Comparison of ENCODE assay signal across 1 cellular context in the genomic region with DNA sequence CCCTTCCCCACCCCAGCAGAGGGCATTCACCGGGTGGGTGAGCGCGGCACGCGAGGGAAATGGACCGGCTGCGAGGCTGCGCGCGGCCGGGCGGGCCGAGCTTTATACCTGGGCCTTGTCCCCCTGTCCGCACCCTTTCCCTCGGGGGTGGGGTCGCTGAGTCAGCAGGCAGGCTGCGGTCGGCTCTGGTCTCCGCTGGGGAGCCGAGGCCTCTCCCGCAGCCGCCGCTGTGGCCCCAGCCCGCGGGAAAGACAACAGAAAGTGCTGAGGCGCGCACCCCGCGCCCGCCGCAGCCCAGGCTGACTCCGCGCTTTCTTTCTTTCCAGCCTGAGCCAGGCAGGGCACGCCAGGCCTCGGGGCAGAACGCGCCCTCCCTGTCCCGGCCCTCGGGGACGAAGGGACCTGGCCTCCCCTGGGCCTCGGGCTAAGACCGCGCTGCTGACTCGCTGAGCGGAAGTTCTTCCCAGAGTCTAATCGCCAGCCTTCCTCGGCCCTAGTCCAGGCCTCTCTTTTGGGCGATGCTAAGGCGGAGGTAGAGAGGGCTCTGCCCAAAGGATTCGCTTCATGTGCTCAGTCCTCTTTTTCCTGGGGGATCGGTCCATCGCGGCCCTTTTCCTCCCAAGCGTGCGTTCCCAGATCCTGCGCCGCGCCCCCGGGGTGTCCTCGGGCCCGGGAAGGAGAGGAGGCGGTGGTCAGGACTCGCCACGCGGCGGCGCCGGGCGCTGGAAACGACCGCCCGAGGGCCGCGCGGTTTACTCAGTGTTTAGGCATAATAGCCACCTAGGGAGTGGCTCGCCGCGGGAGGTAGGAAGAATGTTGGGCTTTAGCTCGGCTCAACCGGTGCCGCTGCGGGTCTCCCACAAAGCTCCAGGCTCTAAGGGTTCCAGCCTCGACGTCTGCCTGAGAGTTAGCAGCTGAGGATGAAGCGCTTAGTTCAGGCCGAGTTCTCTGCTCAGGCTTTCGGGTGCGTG.
TF ChIP-seq lines count a peak whose summit lies in the region.

A gene with protein sequence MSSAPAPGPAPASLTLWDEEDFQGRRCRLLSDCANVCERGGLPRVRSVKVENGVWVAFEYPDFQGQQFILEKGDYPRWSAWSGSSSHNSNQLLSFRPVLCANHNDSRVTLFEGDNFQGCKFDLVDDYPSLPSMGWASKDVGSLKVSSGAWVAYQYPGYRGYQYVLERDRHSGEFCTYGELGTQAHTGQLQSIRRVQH (minus strand): TSS at position 78 of the 971 bp plus-strand sequence. CDS start 246 bp downstream, outside the sequence.

TF ChIP-seq in H1, 55 proteins besides CTCF, POLR2A, EP300 and RAD21:
- no peak for TF ChIP-seq FOSL1 (IDR thresholded peaks at IDR 0.05; ENCODE audit: insufficient read depth, low read depth, low read length)
- TF ChIP-seq EZH2 (IDR thresholded peaks at IDR 0.05; ENCODE audit: low read depth, low read length, severe bottlenecking) = peak; percentile 94
- TF ChIP-seq JUN (IDR thresholded peaks at IDR 0.05; ENCODE audit: low read depth, low read length) = no peak
- TF ChIP-seq CEBPB (IDR thresholded peaks at IDR 0.05; ENCODE audit: low read depth, low read length) = no peak
- no peak for TF ChIP-seq KDM5A (IDR thresholded peaks at IDR 0.05; ENCODE audit: low read length)
- TF ChIP-seq, protein P1, sequence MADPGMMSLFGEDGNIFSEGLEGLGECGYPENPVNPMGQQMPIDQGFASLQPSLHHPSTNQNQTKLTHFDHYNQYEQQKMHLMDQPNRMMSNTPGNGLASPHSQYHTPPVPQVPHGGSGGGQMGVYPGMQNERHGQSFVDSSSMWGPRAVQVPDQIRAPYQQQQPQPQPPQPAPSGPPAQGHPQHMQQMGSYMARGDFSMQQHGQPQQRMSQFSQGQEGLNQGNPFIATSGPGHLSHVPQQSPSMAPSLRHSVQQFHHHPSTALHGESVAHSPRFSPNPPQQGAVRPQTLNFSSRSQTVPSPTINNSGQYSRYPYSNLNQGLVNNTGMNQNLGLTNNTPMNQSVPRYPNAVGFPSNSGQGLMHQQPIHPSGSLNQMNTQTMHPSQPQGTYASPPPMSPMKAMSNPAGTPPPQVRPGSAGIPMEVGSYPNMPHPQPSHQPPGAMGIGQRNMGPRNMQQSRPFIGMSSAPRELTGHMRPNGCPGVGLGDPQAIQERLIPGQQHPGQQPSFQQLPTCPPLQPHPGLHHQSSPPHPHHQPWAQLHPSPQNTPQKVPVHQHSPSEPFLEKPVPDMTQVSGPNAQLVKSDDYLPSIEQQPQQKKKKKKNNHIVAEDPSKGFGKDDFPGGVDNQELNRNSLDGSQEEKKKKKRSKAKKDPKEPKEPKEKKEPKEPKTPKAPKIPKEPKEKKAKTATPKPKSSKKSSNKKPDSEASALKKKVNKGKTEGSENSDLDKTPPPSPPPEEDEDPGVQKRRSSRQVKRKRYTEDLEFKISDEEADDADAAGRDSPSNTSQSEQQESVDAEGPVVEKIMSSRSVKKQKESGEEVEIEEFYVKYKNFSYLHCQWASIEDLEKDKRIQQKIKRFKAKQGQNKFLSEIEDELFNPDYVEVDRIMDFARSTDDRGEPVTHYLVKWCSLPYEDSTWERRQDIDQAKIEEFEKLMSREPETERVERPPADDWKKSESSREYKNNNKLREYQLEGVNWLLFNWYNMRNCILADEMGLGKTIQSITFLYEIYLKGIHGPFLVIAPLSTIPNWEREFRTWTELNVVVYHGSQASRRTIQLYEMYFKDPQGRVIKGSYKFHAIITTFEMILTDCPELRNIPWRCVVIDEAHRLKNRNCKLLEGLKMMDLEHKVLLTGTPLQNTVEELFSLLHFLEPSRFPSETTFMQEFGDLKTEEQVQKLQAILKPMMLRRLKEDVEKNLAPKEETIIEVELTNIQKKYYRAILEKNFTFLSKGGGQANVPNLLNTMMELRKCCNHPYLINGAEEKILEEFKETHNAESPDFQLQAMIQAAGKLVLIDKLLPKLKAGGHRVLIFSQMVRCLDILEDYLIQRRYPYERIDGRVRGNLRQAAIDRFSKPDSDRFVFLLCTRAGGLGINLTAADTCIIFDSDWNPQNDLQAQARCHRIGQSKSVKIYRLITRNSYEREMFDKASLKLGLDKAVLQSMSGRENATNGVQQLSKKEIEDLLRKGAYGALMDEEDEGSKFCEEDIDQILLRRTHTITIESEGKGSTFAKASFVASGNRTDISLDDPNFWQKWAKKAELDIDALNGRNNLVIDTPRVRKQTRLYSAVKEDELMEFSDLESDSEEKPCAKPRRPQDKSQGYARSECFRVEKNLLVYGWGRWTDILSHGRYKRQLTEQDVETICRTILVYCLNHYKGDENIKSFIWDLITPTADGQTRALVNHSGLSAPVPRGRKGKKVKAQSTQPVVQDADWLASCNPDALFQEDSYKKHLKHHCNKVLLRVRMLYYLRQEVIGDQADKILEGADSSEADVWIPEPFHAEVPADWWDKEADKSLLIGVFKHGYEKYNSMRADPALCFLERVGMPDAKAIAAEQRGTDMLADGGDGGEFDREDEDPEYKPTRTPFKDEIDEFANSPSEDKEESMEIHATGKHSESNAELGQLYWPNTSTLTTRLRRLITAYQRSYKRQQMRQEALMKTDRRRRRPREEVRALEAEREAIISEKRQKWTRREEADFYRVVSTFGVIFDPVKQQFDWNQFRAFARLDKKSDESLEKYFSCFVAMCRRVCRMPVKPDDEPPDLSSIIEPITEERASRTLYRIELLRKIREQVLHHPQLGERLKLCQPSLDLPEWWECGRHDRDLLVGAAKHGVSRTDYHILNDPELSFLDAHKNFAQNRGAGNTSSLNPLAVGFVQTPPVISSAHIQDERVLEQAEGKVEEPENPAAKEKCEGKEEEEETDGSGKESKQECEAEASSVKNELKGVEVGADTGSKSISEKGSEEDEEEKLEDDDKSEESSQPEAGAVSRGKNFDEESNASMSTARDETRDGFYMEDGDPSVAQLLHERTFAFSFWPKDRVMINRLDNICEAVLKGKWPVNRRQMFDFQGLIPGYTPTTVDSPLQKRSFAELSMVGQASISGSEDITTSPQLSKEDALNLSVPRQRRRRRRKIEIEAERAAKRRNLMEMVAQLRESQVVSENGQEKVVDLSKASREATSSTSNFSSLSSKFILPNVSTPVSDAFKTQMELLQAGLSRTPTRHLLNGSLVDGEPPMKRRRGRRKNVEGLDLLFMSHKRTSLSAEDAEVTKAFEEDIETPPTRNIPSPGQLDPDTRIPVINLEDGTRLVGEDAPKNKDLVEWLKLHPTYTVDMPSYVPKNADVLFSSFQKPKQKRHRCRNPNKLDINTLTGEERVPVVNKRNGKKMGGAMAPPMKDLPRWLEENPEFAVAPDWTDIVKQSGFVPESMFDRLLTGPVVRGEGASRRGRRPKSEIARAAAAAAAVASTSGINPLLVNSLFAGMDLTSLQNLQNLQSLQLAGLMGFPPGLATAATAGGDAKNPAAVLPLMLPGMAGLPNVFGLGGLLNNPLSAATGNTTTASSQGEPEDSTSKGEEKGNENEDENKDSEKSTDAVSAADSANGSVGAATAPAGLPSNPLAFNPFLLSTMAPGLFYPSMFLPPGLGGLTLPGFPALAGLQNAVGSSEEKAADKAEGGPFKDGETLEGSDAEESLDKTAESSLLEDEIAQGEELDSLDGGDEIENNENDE (IDR thresholded peaks at IDR 0.05; ENCODE audit: insufficient replicate concordance, low read length) = no peak
- peak; percentile 20 for TF ChIP-seq RNF2 (IDR thresholded peaks at IDR 0.05; ENCODE audit: borderline replicate concordance, low read depth, low read length, missing control alignments, poor library complexity, severe bottlenecking)
- 0 out of 2 replicates have a peak, but pooled peaks have one; percentile 7 for TF ChIP-seq MAFK (IDR thresholded peaks at IDR 0.05; ENCODE audit: low read depth, low read length)
- no peak for TF ChIP-seq SP1 (IDR thresholded peaks at IDR 0.05; ENCODE audit: low read depth, low read length)
- no peak for TF ChIP-seq POU5F1 (IDR thresholded peaks at IDR 0.05; ENCODE audit: low read depth, low read length)
- no peak for TF ChIP-seq RBBP5 (IDR thresholded peaks at IDR 0.05; ENCODE audit: borderline replicate concordance, low read depth, low read length)
- no peak for TF ChIP-seq CHD1 (IDR thresholded peaks at IDR 0.05; ENCODE audit: low read depth, low read length)
- no peak for TF ChIP-seq GTF2F1 (IDR thresholded peaks at IDR 0.05; ENCODE audit: borderline replicate concordance, low read depth, low read length)
- TF ChIP-seq RXRA (IDR thresholded peaks at IDR 0.05; ENCODE audit: insufficient read depth, low read depth, low read length) = no peak
- TF ChIP-seq, protein P2, sequence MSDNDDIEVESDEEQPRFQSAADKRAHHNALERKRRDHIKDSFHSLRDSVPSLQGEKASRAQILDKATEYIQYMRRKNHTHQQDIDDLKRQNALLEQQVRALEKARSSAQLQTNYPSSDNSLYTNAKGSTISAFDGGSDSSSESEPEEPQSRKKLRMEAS (IDR thresholded peaks at IDR 0.05) = no peak
- TF ChIP-seq YY1 (IDR thresholded peaks at IDR 0.05; ENCODE audit: low read depth, low read length) = no peak
- TF ChIP-seq CTBP2 (IDR thresholded peaks at IDR 0.05; ENCODE audit: borderline replicate concordance, insufficient read depth, insufficient read length, low read length) = peak; percentile 54
- peak; percentile 59; the same call in 1 of the 2 replicates for TF ChIP-seq KDM1A (IDR thresholded peaks at IDR 0.05; ENCODE audit: borderline replicate concordance, low read length)
- TF ChIP-seq KDM4A (IDR thresholded peaks at IDR 0.05; ENCODE audit: low read depth, low read length, severe bottlenecking) = no peak
- TF ChIP-seq SIN3A (conservative IDR thresholded peaks at IDR 0.05 in 1 of 2, IDR thresholded peaks at IDR 0.05 in 1 of 2; ENCODE audit: low read depth in 1 of 2, low read length in 2 of 2) = no peak
- no peak for TF ChIP-seq SAP30 (IDR thresholded peaks at IDR 0.05; ENCODE audit: insufficient read depth, insufficient replicate concordance, low read length)
- TF ChIP-seq SUZ12 (IDR thresholded peaks at IDR 0.05; ENCODE audit: low read length) = peak; percentile 98
- no peak for TF ChIP-seq EGR1 (IDR thresholded peaks at IDR 0.05; ENCODE audit: borderline replicate concordance, low read depth, low read length)
- no peak for TF ChIP-seq BCL11A (IDR thresholded peaks at IDR 0.05; ENCODE audit: low read depth in 2 of 2, low read length in 2 of 2)
- TF ChIP-seq TBP (IDR thresholded peaks at IDR 0.05; ENCODE audit: low read depth, low read length) = no peak
- peak in 1 of 2 experiments; percentile 38; a peak in 1 of 4 replicates for TF ChIP-seq HDAC2 (IDR thresholded peaks at IDR 0.05; ENCODE audit: borderline replicate concordance in 1 of 2, low read depth in 2 of 2, low read length in 2 of 2)
- TF ChIP-seq TEAD4 (IDR thresholded peaks at IDR 0.05; ENCODE audit: low read depth, low read length) = no peak
- TF ChIP-seq, protein P3, sequence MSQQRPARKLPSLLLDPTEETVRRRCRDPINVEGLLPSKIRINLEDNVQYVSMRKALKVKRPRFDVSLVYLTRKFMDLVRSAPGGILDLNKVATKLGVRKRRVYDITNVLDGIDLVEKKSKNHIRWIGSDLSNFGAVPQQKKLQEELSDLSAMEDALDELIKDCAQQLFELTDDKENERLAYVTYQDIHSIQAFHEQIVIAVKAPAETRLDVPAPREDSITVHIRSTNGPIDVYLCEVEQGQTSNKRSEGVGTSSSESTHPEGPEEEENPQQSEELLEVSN (IDR thresholded peaks at IDR 0.05) = no peak; the same call in 1 of the 2 replicates
- TF ChIP-seq HDAC6 (IDR thresholded peaks at IDR 0.05; ENCODE audit: low read depth, low read length) = no peak
- no peak for TF ChIP-seq BACH1 (IDR thresholded peaks at IDR 0.05; ENCODE audit: low read length)
- TF ChIP-seq, protein P4, sequence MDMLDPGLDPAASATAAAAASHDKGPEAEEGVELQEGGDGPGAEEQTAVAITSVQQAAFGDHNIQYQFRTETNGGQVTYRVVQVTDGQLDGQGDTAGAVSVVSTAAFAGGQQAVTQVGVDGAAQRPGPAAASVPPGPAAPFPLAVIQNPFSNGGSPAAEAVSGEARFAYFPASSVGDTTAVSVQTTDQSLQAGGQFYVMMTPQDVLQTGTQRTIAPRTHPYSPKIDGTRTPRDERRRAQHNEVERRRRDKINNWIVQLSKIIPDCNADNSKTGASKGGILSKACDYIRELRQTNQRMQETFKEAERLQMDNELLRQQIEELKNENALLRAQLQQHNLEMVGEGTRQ (IDR thresholded peaks at IDR 0.05; ENCODE audit: low read length) = no peak
- 0 out of 2 replicates have a peak, but pooled peaks have one; percentile 50 for TF ChIP-seq CBX8 (IDR thresholded peaks at IDR 0.05; ENCODE audit: borderline replicate concordance, low read depth, low read length)
